In genomic region chr16:53848277-53848942, GRCh38 we compare ENCODE assay signal across 1 cellular context.
TF ChIP-seq lines count a peak whose summit lies in the region.

No MANE protein-coding gene starts in this region.

TF ChIP-seq in H1, 55 proteins besides CTCF, POLR2A, EP300 and RAD21:
- TF ChIP-seq CBX8 (IDR thresholded peaks at IDR 0.05; ENCODE audit: borderline replicate concordance, low read depth, low read length) = no peak
- TF ChIP-seq NANOG (IDR thresholded peaks at IDR 0.05; ENCODE audit: insufficient read depth, low read depth, low read length, poor library complexity, severe bottlenecking) = no peak
- TF ChIP-seq ATF2 (IDR thresholded peaks at IDR 0.05; ENCODE audit: low read length) = no peak
- no peak for TF ChIP-seq TBP (IDR thresholded peaks at IDR 0.05; ENCODE audit: low read depth, low read length)
- TF ChIP-seq SIN3A (conservative IDR thresholded peaks at IDR 0.05 in 1 of 2, IDR thresholded peaks at IDR 0.05 in 1 of 2; ENCODE audit: low read depth in 1 of 2, low read length in 2 of 2) = no peak
- no peak for TF ChIP-seq SP2 (IDR thresholded peaks at IDR 0.05; ENCODE audit: low read length)
- TF ChIP-seq ATF3 (IDR thresholded peaks at IDR 0.05; ENCODE audit: insufficient read depth, low read depth, low read length) = no peak
- TF ChIP-seq CREB1 (IDR thresholded peaks at IDR 0.05) = no peak
- no peak for TF ChIP-seq KDM1A (IDR thresholded peaks at IDR 0.05; ENCODE audit: borderline replicate concordance, low read length)
- TF ChIP-seq USF2 (IDR thresholded peaks at IDR 0.05; ENCODE audit: low read length) = no peak
- no peak for TF ChIP-seq EZH2 (IDR thresholded peaks at IDR 0.05; ENCODE audit: low read depth, low read length, severe bottlenecking)
